18 cellular contexts compared by ENCODE assay signal in the genomic region with DNA sequence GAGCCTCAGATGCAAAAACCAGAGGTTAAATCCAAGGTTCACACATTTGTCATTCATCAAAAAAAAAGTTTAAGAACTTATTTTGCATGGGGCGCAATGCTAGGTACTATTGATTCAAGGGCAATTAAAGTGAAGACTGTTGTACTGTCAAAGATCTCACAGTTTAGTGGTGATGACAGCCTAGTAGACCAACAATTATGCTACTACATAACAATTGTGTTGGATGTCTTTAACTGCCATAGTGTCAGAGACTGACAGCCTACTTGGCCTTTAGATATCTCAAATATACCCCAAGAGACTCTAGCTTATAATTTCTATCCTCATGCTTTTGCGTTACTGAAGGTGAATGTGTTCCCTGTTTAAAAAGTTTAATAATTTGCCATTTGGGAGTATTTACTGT.
A peak's percentile ranks its signal among the peaks of the same experiment; 100 is the strongest.
DNase-seq lines count a peak whose midpoint lies in the region; ATAC-seq, FAIRE-seq and TF ChIP-seq lines count a peak whose summit lies in the region.
"Had no signal": no experiment of that assay in that cellular context is flagged by ENCODE, and none has a peak within 500 bp of the region (broad histone marks: within the 10 kb centered on the region; RNA-seq: fewer than 3 reads in every experiment).

No MANE protein-coding gene starts in this region.

- 97 to 99% methylated on average over 2 of the region's 2 CpGs for WGBS in pancreas, 2 donors

- ATAC-seq in Right ventricle myocardium superior (ENCODE audit: poor library complexity) = peak; percentile 56
- no peak for ATAC-seq in central memory CD8-positive, alpha-beta T cell (replicated peaks; ENCODE audit: extremely low read depth, poor library complexity, severe bottlenecking)
- no peak for ATAC-seq in pancreas
- ATAC-seq: HepG2 had no signal

- H3K27me3 ChIP-seq in skeletal muscle tissue (ENCODE audit: control insufficient read depth in 3 of 3, insufficient read depth in 3 of 3, low read length in 3 of 3) (no peaks in the 10 kb centered on the region), pancreas (no peaks in the 10 kb centered on the region)
- H3K27me3 ChIP-seq: BLaER1 had no signal

- H3K36me3 Mint-ChIP-seq in central memory CD8-positive, alpha-beta T cell (ENCODE audit: insufficient read depth) = no peaks in the 10 kb centered on the region
- H3K36me3 Mint-ChIP-seq: CD14-positive monocyte; CD4-positive, alpha-beta memory T cell had no signal

- H3K27ac ChIP-seq in skeletal muscle tissue (ENCODE audit: low read depth, low read length) (peak overlapping the region; percentile 45), pancreas (no peak overlapping the region)
- H3K27ac ChIP-seq: BLaER1 had no signal

- H3K4me1 ChIP-seq in skeletal muscle tissue (ENCODE audit: control insufficient read depth in 3 of 3, insufficient read depth in 3 of 3, low read length in 3 of 3) (no peaks in the 10 kb centered on the region), pancreas (peaks cover 6 to 12% (median 9%) of the 10 kb centered on the region in 3 donors)
- H3K4me1 ChIP-seq: BLaER1 had no signal

- DNase-seq in Right ventricle myocardium superior (no peak), cardiac septum (ENCODE audit: low spot score) (no peak), urothelium cell line (ENCODE audit: low spot score) (no peak), pancreas (no peak), NCI-H82 treated with DMSO at 0.1 percent for 48 hours (lab: John Stamatoyannopoulos, UW; ENCODE audit: unreplicated experiment) (no peak), foreskin melanocyte (no peak)
- no peak for DNase-seq in central memory CD8-positive, alpha-beta T cell (ENCODE audit: low spot score in 2 of 2)
- DNase-seq: 8988T; Calu3; CD4-positive, alpha-beta memory T cell; DMS79 treated with DMSO at 0.1 percent for 48 hours; GF-D8; H9 had no signal

- H3K27ac Mint-ChIP-seq in central memory CD8-positive, alpha-beta T cell (ENCODE audit: low read depth) = peak overlapping the region; percentile 16
- H3K27ac Mint-ChIP-seq: CD14-positive monocyte; CD4-positive, alpha-beta memory T cell; H9 had no signal

- H3K9me3 Mint-ChIP-seq in central memory CD8-positive, alpha-beta T cell = no peaks in the 10 kb centered on the region
- H3K9me3 Mint-ChIP-seq: CD4-positive, alpha-beta memory T cell; H9 had no signal

- no peaks in the 10 kb centered on the region for H3K4me1 Mint-ChIP-seq in central memory CD8-positive, alpha-beta T cell
- H3K4me1 Mint-ChIP-seq: CD14-positive monocyte, H9 had no signal

- FAIRE-seq in urothelium cell line (lab: Jason Lieb, UNC) (peak; percentile 35), pancreas (lab: Jason Lieb, UNC) (no peak)
- FAIRE-seq: H1, HepG2 had no signal

- no peak overlapping the region for H3K4me3 Mint-ChIP-seq in central memory CD8-positive, alpha-beta T cell
- H3K4me3 Mint-ChIP-seq: CD14-positive monocyte; CD4-positive, alpha-beta memory T cell; H9 had no signal

- no peak for TF ChIP-seq CTCF in pancreas (IDR thresholded peaks at IDR 0.05)

- H3K9me3 ChIP-seq in skeletal muscle tissue (ENCODE audit: control insufficient read depth in 3 of 3, low read length in 3 of 3) (no peaks in the 10 kb centered on the region), pancreas (no peaks in the 10 kb centered on the region)
- H3K9me3 ChIP-seq: BLaER1 had no signal

- H3K27me3 Mint-ChIP-seq in central memory CD8-positive, alpha-beta T cell = no peaks in the 10 kb centered on the region

- no peak overlapping the region for H3K4me3 ChIP-seq in skeletal muscle tissue (ENCODE audit: low read length in 3 of 3)
- H3K4me3 ChIP-seq in pancreas = no peak overlapping the region
- H3K4me3 ChIP-seq: BLaER1 had no signal

- H3K36me3 ChIP-seq in skeletal muscle tissue (ENCODE audit: control insufficient read depth in 3 of 3, insufficient read depth in 3 of 3, low read length in 3 of 3) (no peaks in the 10 kb centered on the region), pancreas (no peaks in the 10 kb centered on the region)
- H3K36me3 ChIP-seq: BLaER1 had no signal

- H3K9ac ChIP-seq in skeletal muscle tissue (ENCODE audit: low read depth in 1 of 3, low read length in 3 of 3) = no peak overlapping the region
- H3K9ac ChIP-seq: BLaER1 had no signal

- intact Hi-C loops in Right ventricle myocardium superior (cut with DNase I) = no loop called here
- intact Hi-C loops in cardiac septum (cut with DNase I) = loop anchor here (5.0 kb wide), 2 partner anchors 50 to 70 kb away; a partner anchor contains a TSS
- intact Hi-C loops in pancreas (cut with DNase I) = no loop called here
